ENCODE assay signal across 10 cellular contexts in genomic region chr19:53131732-53132131, GRCh38. TPM values are rescaled to one million over a fixed set of nuclear protein-coding genes. Genes with fewer than 3 reads are reported as not detected.
DNase-seq lines count a peak whose midpoint lies in the region; ATAC-seq lines count a peak whose summit lies in the region.
"Had no signal": no experiment of that assay in that cellular context is flagged by ENCODE, and none has a peak within 500 bp of the region (broad histone marks: within the 10 kb centered on the region; RNA-seq: fewer than 3 reads in every experiment).

No MANE protein-coding gene starts in this region.

- peaks cover 43% of the 10 kb centered on the region for H3K9me3 Mint-ChIP-seq in activated naive CD8-positive, alpha-beta T cell treated with anti-CD3 and anti-CD28 coated beads, Interleukin-2, amount 50 U/mL, for 24 hours
- peaks cover 12 to 50% (median 33%) of the 10 kb centered on the region in 6 donors for H3K9me3 Mint-ChIP-seq in immature natural killer cell
- peaks cover 21% of the 10 kb centered on the region for H3K9me3 Mint-ChIP-seq in stimulated activated memory B cell treated with anti-CD40 and anti-IgM and Interleukin-4, amounts not matched to agents 10 μg/mL and 1 μg/mL and 100 μg/mL, for 72 hours

- H3K4me3 Mint-ChIP-seq in activated naive CD8-positive, alpha-beta T cell treated with anti-CD3 and anti-CD28 coated beads, Interleukin-2, amount 50 U/mL, for 24 hours = peak overlapping the region; percentile 48
- peak overlapping the region; percentile 74 to 90 (median 76) for H3K4me3 Mint-ChIP-seq in immature natural killer cell
- peak overlapping the region; percentile 75 for H3K4me3 Mint-ChIP-seq in stimulated activated memory B cell treated with anti-CD40 and anti-IgM and Interleukin-4, amounts not matched to agents 10 μg/mL and 1 μg/mL and 100 μg/mL, for 72 hours
- H3K4me3 Mint-ChIP-seq: effector memory CD8-positive, alpha-beta T cell had no signal

- DNase-seq in activated naive CD8-positive, alpha-beta T cell treated with anti-CD3 and anti-CD28 coated beads, Interleukin-2, amount 50 U/mL, for 24 hours = no peak
- DNase-seq in immature natural killer cell (no peak), UCSD-AML1 (lab: John Stamatoyannopoulos, UW; ENCODE audit: unreplicated experiment) (no peak)
- DNase-seq in activated CD4-positive, alpha-beta T cell treated with anti-CD3 and anti-CD28 coated beads for 1 hour = no peak
- DNase-seq: effector memory CD8-positive, alpha-beta T cell had no signal

- peaks cover 10% of the 10 kb centered on the region for H3K27me3 Mint-ChIP-seq in activated naive CD8-positive, alpha-beta T cell treated with anti-CD3 and anti-CD28 coated beads, Interleukin-2, amount 50 U/mL, for 24 hours
- H3K27me3 Mint-ChIP-seq in immature natural killer cell (ENCODE audit: low read depth in 3 of 3) = peaks cover 8 to 21% (median 10%) of the 10 kb centered on the region in 3 donors
- H3K27me3 Mint-ChIP-seq in stimulated activated memory B cell treated with anti-CD40 and anti-IgM and Interleukin-4, amounts not matched to agents 10 μg/mL and 1 μg/mL and 100 μg/mL, for 72 hours = peaks cover 15% of the 10 kb centered on the region

- H3K27ac Mint-ChIP-seq in activated naive CD8-positive, alpha-beta T cell treated with anti-CD3 and anti-CD28 coated beads, Interleukin-2, amount 50 U/mL, for 24 hours = no peak overlapping the region
- H3K27ac Mint-ChIP-seq in immature natural killer cell = peak overlapping the region in 2 of 6 donors; percentile 44 to 47
- peak overlapping the region; percentile 13 for H3K27ac Mint-ChIP-seq in stimulated activated memory B cell treated with anti-CD40 and anti-IgM and Interleukin-4, amounts not matched to agents 10 μg/mL and 1 μg/mL and 100 μg/mL, for 72 hours
- H3K27ac Mint-ChIP-seq: effector memory CD8-positive, alpha-beta T cell had no signal

- peaks cover 35% of the 10 kb centered on the region for H3K36me3 Mint-ChIP-seq in activated naive CD8-positive, alpha-beta T cell treated with anti-CD3 and anti-CD28 coated beads, Interleukin-2, amount 50 U/mL, for 24 hours (ENCODE audit: low read depth)
- peaks cover 3 to 18% (median 13%) of the 10 kb centered on the region in 3 donors for H3K36me3 Mint-ChIP-seq in immature natural killer cell
- H3K36me3 Mint-ChIP-seq in stimulated activated memory B cell treated with anti-CD40 and anti-IgM and Interleukin-4, amounts not matched to agents 10 μg/mL and 1 μg/mL and 100 μg/mL, for 72 hours = peaks cover 19% of the 10 kb centered on the region

- H3K36me3 ChIP-seq in HUES48 (ENCODE audit: control insufficient read depth, insufficient read depth, low read length) = no peaks in the 10 kb centered on the region

- no peak overlapping the region for H3K27ac ChIP-seq in HUES48 (ENCODE audit: low read depth, low read length)
- H3K27ac ChIP-seq: SK-N-MC had no signal

- no peaks in the 10 kb centered on the region for H3K9me3 ChIP-seq in HUES48 (ENCODE audit: control insufficient read depth, insufficient read depth, low read length)

- ATAC-seq in activated naive CD8-positive, alpha-beta T cell treated with anti-CD3 and anti-CD28 coated beads, Interleukin-2, amount 50 U/mL, for 24 hours = no peak
- no peak for ATAC-seq in stimulated activated memory B cell treated with anti-CD40 and anti-IgM and Interleukin-4, amounts not matched to agents 10 μg/mL and 1 μg/mL and 100 μg/mL, for 72 hours
- ATAC-seq in HG02798 (IDR thresholded peaks at IDR 0.05; ENCODE audit: poor library complexity, unreplicated experiment) = no peak
- no peak for ATAC-seq in HG03571 (IDR thresholded peaks at IDR 0.05; ENCODE audit: unreplicated experiment)
- ATAC-seq: effector memory CD8-positive, alpha-beta T cell had no signal

- peaks cover 10% of the 10 kb centered on the region for H3K27me3 ChIP-seq in HUES48 (ENCODE audit: control insufficient read depth, insufficient read depth, low read length)

- peaks cover 5% of the 10 kb centered on the region for H3K4me1 Mint-ChIP-seq in activated naive CD8-positive, alpha-beta T cell treated with anti-CD3 and anti-CD28 coated beads, Interleukin-2, amount 50 U/mL, for 24 hours
- peaks cover 20 to 29% of the 10 kb centered on the region in 2 donors for H3K4me1 Mint-ChIP-seq in immature natural killer cell
- H3K4me1 Mint-ChIP-seq in stimulated activated memory B cell treated with anti-CD40 and anti-IgM and Interleukin-4, amounts not matched to agents 10 μg/mL and 1 μg/mL and 100 μg/mL, for 72 hours = peaks cover 12% of the 10 kb centered on the region

- peaks cover 9% of the 10 kb centered on the region for H3K4me1 ChIP-seq in HUES48 (ENCODE audit: control insufficient read depth, insufficient read depth, low read length)

- H3K4me3 ChIP-seq in HUES48 (ENCODE audit: low read depth, low read length) = peak overlapping the region; percentile 80

- H3K9ac ChIP-seq in HUES48 (ENCODE audit: low read depth, low read length) = no peak overlapping the region

RNA-seq across cellular contexts. Expression of gene ZNF415, which starts 1.0 kb away (rescaled TPM):
- 1 to 10 TPM; 3.1 to 7.3 (median 6.0) TPM for polyA plus RNA-seq in immature natural killer cell

RNA-seq across cellular contexts. Expression of gene ZNF347, which starts 27.1 kb away (rescaled TPM):
- 1 to 10 TPM; 2.1 to 9.2 (median 3.2) TPM for polyA plus RNA-seq in immature natural killer cell

RNA-seq across cellular contexts. Expression of gene ZNF160, which starts 28.5 kb away (rescaled TPM):
- polyA plus RNA-seq in immature natural killer cell = 10 to 100 TPM in 2 of 3 donors, 1 to 10 TPM in 1; 8.5 to 25.3 (median 13.9) TPM
